19 cellular contexts compared by ENCODE assay signal in genomic region chr18:74630804-74631203, GRCh38. TPM values are rescaled to one million over a fixed set of nuclear protein-coding genes. Genes with fewer than 3 reads are reported as not detected.
DNase-seq lines count a peak whose midpoint lies in the region; ATAC-seq and TF ChIP-seq lines count a peak whose summit lies in the region.
"Had no signal": no experiment of that assay in that cellular context is flagged by ENCODE, and none has a peak within 500 bp of the region (broad histone marks: within the 10 kb centered on the region; RNA-seq: fewer than 3 reads in every experiment).

No MANE protein-coding gene starts in this region.

- no peaks in the 10 kb centered on the region for H3K9me3 Mint-ChIP-seq in T-helper 2 cell treated with Interferon-gamma antibody and Interleukin-4, amounts not matched to agents 5 μg/mL and 100 μg/mL, for 36 hours
- H3K9me3 Mint-ChIP-seq in central memory CD8-positive, alpha-beta T cell: no peaks in the 10 kb centered on the region
- H3K9me3 Mint-ChIP-seq: GM23338 had no signal

- H3K27ac Mint-ChIP-seq in T-helper 2 cell treated with Interferon-gamma antibody and Interleukin-4, amounts not matched to agents 5 μg/mL and 100 μg/mL, for 36 hours: peak overlapping the region; percentile 56
- peak overlapping the region; percentile 95 for H3K27ac Mint-ChIP-seq in T-helper 17 cell
- H3K27ac Mint-ChIP-seq in central memory CD8-positive, alpha-beta T cell (ENCODE audit: low read depth): peak overlapping the region; percentile 88
- H3K27ac Mint-ChIP-seq: GM23338 had no signal

- H3K27me3 ChIP-seq in BLaER1 treated with 17β-estradiol and CSF1 and Interleukin-3, amounts not matched to agents 10 nM and 100 nM: no peaks in the 10 kb centered on the region
- no peaks in the 10 kb centered on the region for H3K27me3 ChIP-seq in tibial nerve
- H3K27me3 ChIP-seq: Peyer's patch, sigmoid colon, upper lobe of left lung had no signal

- WGBS in tibial nerve, 2 donors: 90 to 94% methylated on average over 6 of the region's 6 CpGs

- H3K36me3 Mint-ChIP-seq in T-helper 2 cell treated with Interferon-gamma antibody and Interleukin-4, amounts not matched to agents 5 μg/mL and 100 μg/mL, for 36 hours (ENCODE audit: low read depth): peaks cover 33% of the 10 kb centered on the region
- H3K36me3 Mint-ChIP-seq in T-helper 17 cell (ENCODE audit: low read depth): peaks cover 2% of the 10 kb centered on the region
- peaks cover 16% of the 10 kb centered on the region for H3K36me3 Mint-ChIP-seq in central memory CD8-positive, alpha-beta T cell (ENCODE audit: insufficient read depth)

- TF ChIP-seq POLR2A in tibial nerve (IDR thresholded peaks at IDR 0.05): no peak

- peaks cover 29 to 70% (median 49%) of the 10 kb centered on the region in 10 experiments for H3K4me1 ChIP-seq in BLaER1 treated with 17β-estradiol and CSF1 and Interleukin-3, amounts not matched to agents 10 nM and 100 nM
- H3K4me1 ChIP-seq in tibial nerve: peaks cover 0 to 14% (median 0%) of the 10 kb centered on the region in 4 donors
- H3K4me1 ChIP-seq: Peyer's patch had no signal

- TF ChIP-seq CTCF in tibial nerve (IDR thresholded peaks at IDR 0.05): no peak

- H3K27ac ChIP-seq in BLaER1 treated with 17β-estradiol and CSF1 and Interleukin-3, amounts not matched to agents 10 nM and 100 nM: peak overlapping the region; percentile 22 to 82 (median 72); a peak in 21 of 22 replicates
- H3K27ac ChIP-seq in tibial nerve: no peak overlapping the region
- H3K27ac ChIP-seq: KMS-11, Peyer's patch, sigmoid colon, upper lobe of left lung had no signal

- peaks cover 40% of the 10 kb centered on the region for H3K4me1 Mint-ChIP-seq in T-helper 2 cell treated with Interferon-gamma antibody and Interleukin-4, amounts not matched to agents 5 μg/mL and 100 μg/mL, for 36 hours (ENCODE audit: low read depth)
- peaks cover 35% of the 10 kb centered on the region for H3K4me1 Mint-ChIP-seq in T-helper 17 cell
- peaks cover 46% of the 10 kb centered on the region for H3K4me1 Mint-ChIP-seq in central memory CD8-positive, alpha-beta T cell

- TF ChIP-seq EP300 in tibial nerve (IDR thresholded peaks at IDR 0.05): no peak

- peaks cover 0 to 34% (median 6%) of the 10 kb centered on the region in 11 experiments; a peak in 9 of 22 replicates for H3K9me3 ChIP-seq in BLaER1 treated with 17β-estradiol and CSF1 and Interleukin-3, amounts not matched to agents 10 nM and 100 nM (replicated peaks in 1 of 11)
- H3K9me3 ChIP-seq in T-helper 17 cell (ENCODE audit: control insufficient read depth, low read length, poor library complexity, severe bottlenecking) (no peaks in the 10 kb centered on the region), tibial nerve (no peaks in the 10 kb centered on the region)
- H3K9me3 ChIP-seq: mucosa of descending colon, Peyer's patch, sigmoid colon, upper lobe of left lung had no signal

- H3K9ac ChIP-seq in BLaER1 treated with 17β-estradiol and CSF1 and Interleukin-3, amounts not matched to agents 10 nM and 100 nM: peak overlapping the region; percentile 4 to 70 (median 63); a peak in 19 of 22 replicates
- H3K9ac ChIP-seq: KMS-11 had no signal

- no peak for DNase-seq in T-helper 2 cell treated with Interferon-gamma antibody and Interleukin-4, amounts not matched to agents 5 μg/mL and 100 μg/mL, for 36 hours (ENCODE audit: low spot score)
- DNase-seq in T-helper 2 cell (no peak), T-helper 17 cell (no peak), tibial nerve (ENCODE audit: low spot score in 2 of 2) (no peak)
- no peak for DNase-seq in central memory CD8-positive, alpha-beta T cell (ENCODE audit: low spot score in 2 of 2)
- DNase-seq: 8988T, kidney glomerular epithelial cell, mucosa of descending colon, NCI-H187, NCI-H526 treated with DMSO at 0.1 percent for 48 hours, sigmoid colon, upper lobe of left lung had no signal

- peaks cover 0 to 17% (median 4%) of the 10 kb centered on the region in 11 experiments; a peak in 9 of 22 replicates for H4K20me1 ChIP-seq in BLaER1 treated with 17β-estradiol and CSF1 and Interleukin-3, amounts not matched to agents 10 nM and 100 nM

- peak overlapping the region in 8 of 10 experiments; percentile 6 to 45 (median 32); a peak in 11 of 20 replicates for H3K4me3 ChIP-seq in BLaER1 treated with 17β-estradiol and CSF1 and Interleukin-3, amounts not matched to agents 10 nM and 100 nM
- H3K4me3 ChIP-seq in tibial nerve: no peak overlapping the region
- H3K4me3 ChIP-seq: GM23338, lung, mucosa of descending colon, Peyer's patch, sigmoid colon, upper lobe of left lung had no signal

- H3K4me3 Mint-ChIP-seq in T-helper 2 cell treated with Interferon-gamma antibody and Interleukin-4, amounts not matched to agents 5 μg/mL and 100 μg/mL, for 36 hours: peak overlapping the region; percentile 85
- peak overlapping the region; percentile 91 for H3K4me3 Mint-ChIP-seq in T-helper 17 cell
- H3K4me3 Mint-ChIP-seq in central memory CD8-positive, alpha-beta T cell: peak overlapping the region; percentile 71
- H3K4me3 Mint-ChIP-seq: GM23338 had no signal

- H3K36me3 ChIP-seq in BLaER1 treated with 17β-estradiol and CSF1 and Interleukin-3, amounts not matched to agents 10 nM and 100 nM: peaks cover 4 to 47% (median 42%) of the 10 kb centered on the region in 11 experiments; a peak in 21 of 22 replicates
- H3K36me3 ChIP-seq in tibial nerve: peaks cover 0 to 28% (median 0%) of the 10 kb centered on the region in 3 donors

- ATAC-seq in T-helper 17 cell (no peak), GM18520 (IDR thresholded peaks at IDR 0.05; ENCODE audit: unreplicated experiment) (no peak), GM21737 (IDR thresholded peaks at IDR 0.05; ENCODE audit: unreplicated experiment) (no peak)
- ATAC-seq in central memory CD8-positive, alpha-beta T cell (replicated peaks; ENCODE audit: extremely low read depth, poor library complexity, severe bottlenecking): no peak
- ATAC-seq: GM23338 had no signal

- H3K27me3 Mint-ChIP-seq in T-helper 2 cell treated with Interferon-gamma antibody and Interleukin-4, amounts not matched to agents 5 μg/mL and 100 μg/mL, for 36 hours (ENCODE audit: low read depth): no peaks in the 10 kb centered on the region
- H3K27me3 Mint-ChIP-seq in T-helper 17 cell: no peaks in the 10 kb centered on the region
- H3K27me3 Mint-ChIP-seq in central memory CD8-positive, alpha-beta T cell: no peaks in the 10 kb centered on the region

- peak overlapping the region; percentile 66 to 98 (median 81) for H3K4me2 ChIP-seq in BLaER1 treated with 17β-estradiol and CSF1 and Interleukin-3, amounts not matched to agents 10 nM and 100 nM
- H3K4me2 ChIP-seq: GM23338, KMS-11 had no signal

RNA-seq across cellular contexts. Expression of gene ZNF407, which starts 33.1 kb away (rescaled TPM):
- 10 to 100 TPM; 26.0 to 27.1 TPM for total RNA-seq in T-helper 17 cell
- total RNA-seq in tibial nerve: 10 to 100 TPM; 18.6 to 22.8 (median 19.6) TPM

Comparison
In these comparisons a context has a peak if more than half of its experiments do, and no peak if none do; other contexts are left out.
1. H3K27ac ChIP-seq: peak in BLaER1 treated with 17β-estradiol and CSF1 and Interleukin-3, amounts not matched to agents 10 nM and 100 nM (11 of 11); none in tibial nerve (0 of 4).
2. H3K4me3 ChIP-seq: peak in BLaER1 treated with 17β-estradiol and CSF1 and Interleukin-3, amounts not matched to agents 10 nM and 100 nM (8 of 10); none in tibial nerve (0 of 4).
3. Peak in every context shown above with its lines, with median percentiles within 50 percentile points of each other: H3K27ac Mint-ChIP-seq and H3K4me3 Mint-ChIP-seq.